ENCODE assay signal across 13 cellular contexts in the genomic region with DNA sequence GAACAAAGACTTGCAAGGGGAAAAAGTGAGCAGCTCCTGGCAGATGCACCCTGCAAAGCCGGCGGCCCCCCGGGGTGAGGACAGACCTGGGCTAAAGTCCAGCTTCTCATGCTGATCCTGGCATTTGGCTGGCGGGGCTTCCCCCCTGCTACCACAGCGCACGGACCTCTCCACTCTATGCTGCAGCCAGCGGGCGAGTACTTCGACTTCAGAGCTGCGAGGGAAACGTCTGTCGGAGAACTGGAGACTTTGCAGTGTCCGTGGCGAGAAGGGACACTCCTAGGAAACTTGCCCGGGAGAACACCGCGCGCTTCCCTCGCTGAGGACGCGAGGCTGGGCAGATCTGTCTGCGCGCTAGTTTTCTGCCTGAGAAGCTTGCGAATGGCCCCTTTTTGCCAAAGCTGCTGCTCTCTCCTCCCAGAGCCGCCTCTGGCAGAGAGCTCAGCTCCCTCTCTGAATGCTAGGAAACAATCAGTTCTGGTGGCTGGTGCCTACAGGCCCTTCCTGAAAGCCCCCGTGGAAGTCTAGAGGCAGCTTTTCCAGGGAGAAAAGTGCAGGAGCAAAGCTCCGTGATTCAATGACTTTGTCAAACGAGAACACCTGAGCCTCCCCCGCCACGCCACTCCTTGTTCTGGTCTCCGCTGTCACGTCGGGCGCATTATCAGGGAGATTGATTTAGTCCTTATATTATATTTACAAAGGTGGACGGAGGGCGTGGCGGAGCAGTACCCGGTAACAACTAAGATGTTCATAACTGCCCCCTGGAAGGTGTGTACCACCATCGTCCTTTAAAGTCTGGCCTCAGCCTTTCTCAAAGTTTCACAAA.
DNase-seq lines count a peak whose midpoint lies in the region; ATAC-seq and TF ChIP-seq lines count a peak whose summit lies in the region.
"Had no signal": no experiment of that assay in that cellular context is flagged by ENCODE, and none has a peak within 500 bp of the region (broad histone marks: within the 10 kb centered on the region; RNA-seq: fewer than 3 reads in every experiment).

No MANE protein-coding gene starts in this region.

- ATAC-seq in heart right ventricle: no peak
- ATAC-seq in mucosa of descending colon: peak; percentile 61
- ATAC-seq in gastroesophageal sphincter: no peak

- intact Hi-C loops in heart right ventricle (cut with DNase I) (loop anchor here in 1 of 10 donors (5.0 kb wide), 1 partner anchor 662 kb away; no protein-coding TSS in a partner anchor), mucosa of descending colon (cut with DNase I, micrococcal nuclease) (no loop called here)

- no peak for TF ChIP-seq POLR2A in gastroesophageal sphincter (IDR thresholded peaks at IDR 0.05)

- H3K36me3 ChIP-seq in cardiac muscle cell (no peaks in the 10 kb centered on the region), heart right ventricle (no peaks in the 10 kb centered on the region), mucosa of descending colon (ENCODE audit: low read depth) (no peaks in the 10 kb centered on the region), gastroesophageal sphincter (no peaks in the 10 kb centered on the region)
- H3K36me3 ChIP-seq in effector memory CD4-positive, alpha-beta T cell (ENCODE audit: control insufficient read depth, insufficient read depth, low read length): no peaks in the 10 kb centered on the region
- H3K36me3 ChIP-seq: HAP-1, Peyer's patch had no signal

- H3K27me3 ChIP-seq in cardiac muscle cell (peaks cover 41% of the 10 kb centered on the region), heart right ventricle (peaks cover 0 to 23% (median 14%) of the 10 kb centered on the region in 7 donors), gastroesophageal sphincter (peaks cover 28% of the 10 kb centered on the region)
- no peaks in the 10 kb centered on the region for H3K27me3 ChIP-seq in effector memory CD4-positive, alpha-beta T cell (replicated peaks; ENCODE audit: control insufficient read depth, insufficient read depth, low read length, poor library complexity, severe bottlenecking)
- H3K27me3 ChIP-seq: Peyer's patch had no signal

- WGBS in heart right ventricle, 2 donors: 23 to 24% methylated on average over 39 of the region's 39 CpGs
- 31 to 32% methylated on average over 13 to 20 of the region's 39 CpGs for WGBS in gastroesophageal sphincter (ENCODE audit: low coverage in 1 of 2), 2 donors

- no peak for TF ChIP-seq CTCF in cardiac muscle cell (IDR thresholded peaks at IDR 0.05; ENCODE audit: low read depth, low read length)
- TF ChIP-seq CTCF in heart right ventricle (IDR thresholded peaks at IDR 0.05): no peak
- TF ChIP-seq CTCF in mucosa of descending colon (IDR thresholded peaks at IDR 0.05): no peak
- TF ChIP-seq CTCF in gastroesophageal sphincter (IDR thresholded peaks at IDR 0.05): no peak

- no peak for TF ChIP-seq EP300 in gastroesophageal sphincter (IDR thresholded peaks at IDR 0.05)

- H3K4me3 ChIP-seq in cardiac muscle cell (peak overlapping the region; percentile 8), heart right ventricle (no peak overlapping the region), mucosa of descending colon (no peak overlapping the region), gastroesophageal sphincter (peak overlapping the region in 1 of 2 donors; percentile 17)
- H3K4me3 ChIP-seq in effector memory CD4-positive, alpha-beta T cell (ENCODE audit: insufficient read depth, low read depth, low read length, poor library complexity, severe bottlenecking): peak overlapping the region; percentile 10
- H3K4me3 ChIP-seq: HAP-1 had no signal

- H3K4me1 ChIP-seq in cardiac muscle cell (ENCODE audit: low read depth) (no peaks in the 10 kb centered on the region), heart right ventricle (no peaks in the 10 kb centered on the region), mucosa of descending colon (ENCODE audit: low read depth) (no peaks in the 10 kb centered on the region), gastroesophageal sphincter (peaks cover 0 to 11% (median 0%) of the 10 kb centered on the region in 3 donors)
- no peaks in the 10 kb centered on the region for H3K4me1 ChIP-seq in effector memory CD4-positive, alpha-beta T cell (ENCODE audit: control insufficient read depth, insufficient read depth, low read length, poor library complexity, severe bottlenecking)
- H3K4me1 ChIP-seq: HAP-1, Peyer's patch had no signal

- H3K9me3 ChIP-seq in cardiac muscle cell (ENCODE audit: low read depth): no peaks in the 10 kb centered on the region
- H3K9me3 ChIP-seq in heart right ventricle: peaks cover 0 to 4% (median 0%) of the 10 kb centered on the region in 11 donors
- no peaks in the 10 kb centered on the region for H3K9me3 ChIP-seq in effector memory CD4-positive, alpha-beta T cell (ENCODE audit: control insufficient read depth, low read length)
- H3K9me3 ChIP-seq in mucosa of descending colon: no peaks in the 10 kb centered on the region
- no peaks in the 10 kb centered on the region for H3K9me3 ChIP-seq in gastroesophageal sphincter
- H3K9me3 ChIP-seq: HAP-1, Peyer's patch had no signal

- DNase-seq in cardiac muscle cell (ENCODE audit: low read depth in 1 of 2, low spot score in 1 of 2): peak in 1 of 2 donors; percentile 15
- DNase-seq in heart right ventricle: no peak
- DNase-seq in effector memory CD4-positive, alpha-beta T cell: no peak
- DNase-seq in mucosa of descending colon: peak; percentile 4 to 49 (median 23)
- DNase-seq in NCI-H446 treated with DMSO at 0.1 percent for 48 hours (lab: John Stamatoyannopoulos, UW): no peak
- no peak for DNase-seq in activated CD4-positive, alpha-beta T cell treated with anti-CD3 and anti-CD28 coated beads, Interleukin-2, amount 50 U/mL, for 4 hours
- no peak for DNase-seq in midbrain (lab: John Stamatoyannopoulos, UW)
- DNase-seq: activated CD4-positive, CD25-positive, alpha-beta regulatory T cell treated with anti-CD3 and anti-CD28 coated beads, Interleukin-2, amount 50 U/mL, for 72 hours; activated naive CD4-positive, alpha-beta T cell treated with anti-CD3 and anti-CD28 coated beads for 36 hours; GF-D8 had no signal

- no peak overlapping the region for H3K27ac ChIP-seq in cardiac muscle cell
- no peak overlapping the region for H3K27ac ChIP-seq in heart right ventricle
- no peak overlapping the region for H3K27ac ChIP-seq in effector memory CD4-positive, alpha-beta T cell (ENCODE audit: insufficient read depth, low read length, poor library complexity, severe bottlenecking)
- H3K27ac ChIP-seq in gastroesophageal sphincter: no peak overlapping the region

Comparison
In these comparisons a context has a peak if more than half of its experiments do, and no peak if none do; other contexts are left out.
1. H3K4me3 ChIP-seq: peak in cardiac muscle cell (single experiment) and effector memory CD4-positive, alpha-beta T cell (single experiment); none in heart right ventricle (0 of 10) and mucosa of descending colon (single experiment).
2. DNase-seq: peak in mucosa of descending colon (3 of 3); none in heart right ventricle (0 of 2), effector memory CD4-positive, alpha-beta T cell (0 of 3), NCI-H446 treated with DMSO at 0.1 percent for 48 hours (single experiment), activated CD4-positive, alpha-beta T cell treated with anti-CD3 and anti-CD28 coated beads, Interleukin-2, amount 50 U/mL, for 4 hours (0 of 2) and midbrain (single experiment).